Comparison of ENCODE assay signal across 22 cellular contexts in genomic region chr17:11031787-11032186, GRCh38.
A peak's percentile ranks its signal among the peaks of the same experiment; 100 is the strongest.
DNase-seq lines count a peak whose midpoint lies in the region; ATAC-seq and TF ChIP-seq lines count a peak whose summit lies in the region.
"Had no signal": no experiment of that assay in that cellular context is flagged by ENCODE, and none has a peak within 500 bp of the region (broad histone marks: within the 10 kb centered on the region; RNA-seq: fewer than 3 reads in every experiment).

No MANE protein-coding gene starts in this region.

- H3K27me3 ChIP-seq in Karpas-422 (ENCODE audit: low read length) (no peaks in the 10 kb centered on the region), mesendoderm (ENCODE audit: insufficient read depth, low read length, poor library complexity) (no peaks in the 10 kb centered on the region)
- H3K27me3 ChIP-seq: gastroesophageal sphincter, pancreas, upper lobe of left lung had no signal

- no peak overlapping the region for H2AK5ac ChIP-seq in mesendoderm (ENCODE audit: low read length)

- peak; percentile 12 for DNase-seq in ELF-1 (ENCODE audit: low read depth, low spot score)
- peak; percentile 44 for DNase-seq in Karpas-422
- DNase-seq in WTC11 (ENCODE audit: low spot score) = peak; percentile 30
- DNase-seq in mesendoderm = peak; percentile 85
- DNase-seq in T-helper 2 cell treated with Interferon-gamma antibody and Interleukin-4, amounts not matched to agents 5 μg/mL and 100 μg/mL, for 36 hours (ENCODE audit: low spot score) = no peak
- DNase-seq in foreskin melanocyte = no peak
- DNase-seq in GM19238 (ENCODE audit: insufficient read length, low spot score) = no peak
- DNase-seq: activated B cell treated with CpG ODN at 0.5 μM for 24 hours; activated CD8-positive, alpha-beta T cell treated with anti-CD3 and anti-CD28 coated beads, Interleukin-2, amount 10 ng/mL, durations not matched to agents 7 days and 5 days; activated naive CD8-positive, alpha-beta T cell treated with anti-CD3 and anti-CD28 coated beads for 36 hours; activated T-cell treated with anti-CD3 and anti-CD28 coated beads, Interleukin-2, amount 50 U/mL, for 48 hours; lower lobe of right lung; NCI-H1930; pancreas; SHP77 treated with DMSO at 0.1 percent for 48 hours; stimulated activated CD4-positive, alpha-beta T cell treated with anti-CD3 and anti-CD28 coated beads, Interleukin-2, amount 100 ng/mL, for 24 hours; stimulated activated naive CD8-positive, alpha-beta T cell treated with anti-CD3 and anti-CD28 coated beads, Interleukin-15, amount 100 ng/mL, for 72 hours; upper lobe of left lung had no signal

- peaks cover 69% of the 10 kb centered on the region for H3K9me3 Mint-ChIP-seq in WTC11
- peaks cover 20% of the 10 kb centered on the region for H3K9me3 Mint-ChIP-seq in T-helper 2 cell treated with Interferon-gamma antibody and Interleukin-4, amounts not matched to agents 5 μg/mL and 100 μg/mL, for 36 hours

- POLR2A ChIA-PET in WTC11 (lab: Charles Lee) = no interaction called here

- no peak overlapping the region for H2BK15ac ChIP-seq in mesendoderm (replicated peaks; ENCODE audit: low read depth)

- no peak overlapping the region for H3K56ac ChIP-seq in mesendoderm (ENCODE audit: low read length)

- H3K36me3 ChIP-seq in Karpas-422 (ENCODE audit: insufficient read depth, low read length) (no peaks in the 10 kb centered on the region), mesendoderm (ENCODE audit: control insufficient read depth, insufficient read depth, low read length) (no peaks in the 10 kb centered on the region)
- H3K36me3 ChIP-seq: gastroesophageal sphincter, lower lobe of right lung, pancreas, upper lobe of left lung had no signal

- no peak overlapping the region for H3K4me2 ChIP-seq in Karpas-422 (ENCODE audit: low read depth, low read length, poor library complexity, severe bottlenecking)
- no peak overlapping the region for H3K4me2 ChIP-seq in mesendoderm (ENCODE audit: low read length)

- no peak overlapping the region for H4K5ac ChIP-seq in mesendoderm (ENCODE audit: low read length)

- H3K4ac ChIP-seq in mesendoderm (ENCODE audit: low read depth, low read length) = no peak overlapping the region

- no peak overlapping the region for H3K27ac ChIP-seq in Karpas-422 (ENCODE audit: low read length)
- no peak overlapping the region for H3K27ac ChIP-seq in mesendoderm (ENCODE audit: low read depth, low read length)
- H3K27ac ChIP-seq: gastroesophageal sphincter, lower lobe of right lung, pancreas, upper lobe of left lung had no signal

- H2BK5ac ChIP-seq in mesendoderm (ENCODE audit: low read length) = no peak overlapping the region

- H3K9ac ChIP-seq in Karpas-422 (ENCODE audit: low read length) (no peak overlapping the region), mesendoderm (ENCODE audit: low read length) (no peak overlapping the region)

- WGBS in mesendoderm (ENCODE audit: extremely low coverage, insufficient coverage, low lambda C conversion rate) = no CpG with 5 or more reads among the region's 4 CpGs

- no peak overlapping the region for H2BK120ac ChIP-seq in mesendoderm (ENCODE audit: low read depth, low read length)

- CTCF ChIA-PET in WTC11 (lab: Charles Lee) = interaction anchor here (0.7 to 0.8 kb wide), 2 partner anchors 90 to 113 kb away, joined by 3 read pairs; no protein-coding TSS in a partner anchor

- H3K27me3 Mint-ChIP-seq in WTC11 (ENCODE audit: low read depth) = 0 out of 2 replicates have a peak, but pooled peaks cover 3% of the 10 kb centered on the region
- no peaks in the 10 kb centered on the region for H3K27me3 Mint-ChIP-seq in T-helper 2 cell treated with Interferon-gamma antibody and Interleukin-4, amounts not matched to agents 5 μg/mL and 100 μg/mL, for 36 hours (ENCODE audit: low read depth)
- H3K27me3 Mint-ChIP-seq: activated B cell treated with CpG ODN at 0.5 μM for 24 hours; activated naive CD8-positive, alpha-beta T cell treated with anti-CD3 and anti-CD28 coated beads for 36 hours; stimulated activated naive CD8-positive, alpha-beta T cell treated with anti-CD3 and anti-CD28 coated beads, Interleukin-15, amount 100 ng/mL, for 72 hours had no signal

- peaks cover 3% of the 10 kb centered on the region for H3K4me1 Mint-ChIP-seq in WTC11
- H3K4me1 Mint-ChIP-seq in T-helper 2 cell treated with Interferon-gamma antibody and Interleukin-4, amounts not matched to agents 5 μg/mL and 100 μg/mL, for 36 hours (ENCODE audit: low read depth) = no peaks in the 10 kb centered on the region
- H3K4me1 Mint-ChIP-seq: activated B cell treated with CpG ODN at 0.5 μM for 24 hours; activated naive CD8-positive, alpha-beta T cell treated with anti-CD3 and anti-CD28 coated beads for 36 hours; stimulated activated naive CD8-positive, alpha-beta T cell treated with anti-CD3 and anti-CD28 coated beads, Interleukin-15, amount 100 ng/mL, for 72 hours had no signal

- H3K9me3 ChIP-seq in Karpas-422 (ENCODE audit: low read length) = peaks cover 8% of the 10 kb centered on the region
- H3K9me3 ChIP-seq: Caco-2, lower lobe of right lung, pancreas, upper lobe of left lung had no signal

- no peak overlapping the region for H4K8ac ChIP-seq in mesendoderm (ENCODE audit: low read depth, low read length)

- H3K79me1 ChIP-seq in mesendoderm (ENCODE audit: low read length) = no peaks in the 10 kb centered on the region

- no peaks in the 10 kb centered on the region for H3K4me1 ChIP-seq in Karpas-422 (ENCODE audit: low read length)
- H3K4me1 ChIP-seq in mesendoderm (ENCODE audit: control insufficient read depth, low read depth, low read length) = no peaks in the 10 kb centered on the region
- H3K4me1 ChIP-seq: Caco-2, gastroesophageal sphincter, lower lobe of right lung, pancreas, upper lobe of left lung had no signal

- no peak overlapping the region for H3K23ac ChIP-seq in mesendoderm (ENCODE audit: low read length)

- H3K79me2 ChIP-seq in Karpas-422 (ENCODE audit: low read length) (no peaks in the 10 kb centered on the region), mesendoderm (ENCODE audit: control insufficient read depth, insufficient read depth, low read length) (no peaks in the 10 kb centered on the region)

- ATAC-seq in WTC11 = peak; percentile 81
- ATAC-seq: activated CD8-positive, alpha-beta T cell treated with anti-CD3 and anti-CD28 coated beads, Interleukin-2, amount 10 ng/mL, durations not matched to agents 7 days and 5 days; gastroesophageal sphincter; GM12878; lower lobe of right lung; pancreas; stimulated activated naive CD8-positive, alpha-beta T cell treated with anti-CD3 and anti-CD28 coated beads, Interleukin-15, amount 100 ng/mL, for 72 hours had no signal

- no peaks in the 10 kb centered on the region for H4K20me1 ChIP-seq in Karpas-422 (ENCODE audit: insufficient read depth, low read depth, low read length)

- no peak overlapping the region for H2AFZ ChIP-seq in Karpas-422 (ENCODE audit: low read length)

- H3K27ac Mint-ChIP-seq in WTC11 = no peak overlapping the region
- H3K27ac Mint-ChIP-seq in T-helper 2 cell treated with Interferon-gamma antibody and Interleukin-4, amounts not matched to agents 5 μg/mL and 100 μg/mL, for 36 hours = no peak overlapping the region
- H3K27ac Mint-ChIP-seq: activated B cell treated with CpG ODN at 0.5 μM for 24 hours; activated CD8-positive, alpha-beta T cell treated with anti-CD3 and anti-CD28 coated beads, Interleukin-2, amount 10 ng/mL, durations not matched to agents 7 days and 5 days; activated naive CD8-positive, alpha-beta T cell treated with anti-CD3 and anti-CD28 coated beads for 36 hours; T-helper 1 cell treated with Interleukin-12 subunit alpha and Interleukin-12 subunit beta and Interleukin-4 antibody, amounts not matched to agents 30 μg/mL and 1 μg/mL, for 36 hours had no signal

- H3K4me3 ChIP-seq in Karpas-422 (ENCODE audit: low read length) (no peak overlapping the region), mesendoderm (ENCODE audit: low read length) (no peak overlapping the region)
- H3K4me3 ChIP-seq: gastroesophageal sphincter, GM12878, lower lobe of right lung, pancreas, upper lobe of left lung had no signal

- H3K18ac ChIP-seq in mesendoderm (ENCODE audit: low read length) = no peak overlapping the region

- H3K4me3 Mint-ChIP-seq in WTC11 = no peak overlapping the region
- no peak overlapping the region for H3K4me3 Mint-ChIP-seq in T-helper 2 cell treated with Interferon-gamma antibody and Interleukin-4, amounts not matched to agents 5 μg/mL and 100 μg/mL, for 36 hours
- H3K4me3 Mint-ChIP-seq: activated B cell treated with CpG ODN at 0.5 μM for 24 hours; activated CD8-positive, alpha-beta T cell treated with anti-CD3 and anti-CD28 coated beads, Interleukin-2, amount 10 ng/mL, durations not matched to agents 7 days and 5 days; activated naive CD8-positive, alpha-beta T cell treated with anti-CD3 and anti-CD28 coated beads for 36 hours; stimulated activated naive CD8-positive, alpha-beta T cell treated with anti-CD3 and anti-CD28 coated beads, Interleukin-15, amount 100 ng/mL, for 72 hours; T-helper 1 cell treated with Interleukin-12 subunit alpha and Interleukin-12 subunit beta and Interleukin-4 antibody, amounts not matched to agents 30 μg/mL and 1 μg/mL, for 36 hours had no signal

- H3K36me3 Mint-ChIP-seq in WTC11 = peaks cover 48% of the 10 kb centered on the region
- H3K36me3 Mint-ChIP-seq in T-helper 2 cell treated with Interferon-gamma antibody and Interleukin-4, amounts not matched to agents 5 μg/mL and 100 μg/mL, for 36 hours (ENCODE audit: low read depth) = no peaks in the 10 kb centered on the region
- H3K36me3 Mint-ChIP-seq: activated naive CD8-positive, alpha-beta T cell treated with anti-CD3 and anti-CD28 coated beads for 36 hours had no signal

- no peak for TF ChIP-seq CTCF in WTC11 (IDR thresholded peaks at IDR 0.05)

- H3K9me2 ChIP-seq in Karpas-422 (replicated peaks; ENCODE audit: insufficient read depth, low read length) = no peaks in the 10 kb centered on the region; the same call in 1 of the 2 replicates

TF ChIP-seq in WTC11, 78 proteins besides CTCF, POLR2A, EP300 and RAD21 (continues in another document):
- TF ChIP-seq ZBTB43 (CRISPR knock-in tag; IDR thresholded peaks at IDR 0.05) (no peak), ZNF671 (CRISPR knock-in tag; IDR thresholded peaks at IDR 0.05) (no peak), SP1 (CRISPR knock-in tag; conservative IDR thresholded peaks at IDR 0.05) (no peak), FOXJ3 (CRISPR knock-in tag; IDR thresholded peaks at IDR 0.05; ENCODE audit: borderline replicate concordance) (no peak), TEAD4 (CRISPR knock-in tag; IDR thresholded peaks at IDR 0.05) (no peak), TCF7 (CRISPR knock-in tag; IDR thresholded peaks at IDR 0.05; ENCODE audit: low read depth) (no peak), ATF1 (CRISPR knock-in tag; IDR thresholded peaks at IDR 0.05) (no peak)

Comparison
In these comparisons a context has a peak if more than half of its experiments do, and no peak if none do; other contexts are left out.
1. DNase-seq: peak in ELF-1 (single experiment), Karpas-422 (single experiment), WTC11 (single experiment) and mesendoderm (single experiment); none in T-helper 2 cell treated with Interferon-gamma antibody and Interleukin-4, amounts not matched to agents 5 μg/mL and 100 μg/mL, for 36 hours (single experiment), foreskin melanocyte (single experiment) and GM19238 (single experiment).